Comparison of ENCODE assay signal across 10 cellular contexts in genomic region chr1:96416690-96417444, GRCh38.
A peak's percentile ranks its signal among the peaks of the same experiment; 100 is the strongest.
DNase-seq lines count a peak whose midpoint lies in the region; ATAC-seq, FAIRE-seq and TF ChIP-seq lines count a peak whose summit lies in the region.
"Had no signal": no experiment of that assay in that cellular context is flagged by ENCODE, and none has a peak within 500 bp of the region (broad histone marks: within the 10 kb centered on the region; RNA-seq: fewer than 3 reads in every experiment).

No MANE protein-coding gene starts in this region.

- no peaks in the 10 kb centered on the region for H3K36me3 Mint-ChIP-seq in memory B cell

- no peaks in the 10 kb centered on the region for H3K36me3 ChIP-seq in H7 (replicated peaks; ENCODE audit: control insufficient read depth, insufficient read depth, low read length)

- peak; percentile 7 for DNase-seq in NAMALWA (ENCODE audit: low spot score)
- no peak for DNase-seq in memory B cell (ENCODE audit: low spot score in 2 of 2)
- DNase-seq in NK-92 (lab: John Stamatoyannopoulos, UW; ENCODE audit: unreplicated experiment) = no peak
- DNase-seq in D721Med (ENCODE audit: insufficient read length, low spot score) = no peak
- no peak for DNase-seq in NCI-H69 (lab: John Stamatoyannopoulos, UW)
- DNase-seq in H7 = no peak
- DNase-seq: GDM1, NCI-H2081 had no signal

- H3K27me3 ChIP-seq in H7 (ENCODE audit: control insufficient read depth, insufficient read depth, low read length) = no peaks in the 10 kb centered on the region

- H3K4me1 Mint-ChIP-seq in memory B cell = no peaks in the 10 kb centered on the region

- no peak overlapping the region for H3K4me3 Mint-ChIP-seq in memory B cell

- FAIRE-seq in D721Med (lab: Jason Lieb, UNC) = no peak

- H3K27ac Mint-ChIP-seq in memory B cell = no peak overlapping the region

- no peak for TF ChIP-seq CTCF in D721Med (IDR thresholded peaks at IDR 0.05; ENCODE audit: insufficient read depth, missing control alignments)

- peaks cover 2% of the 10 kb centered on the region for H3K9me3 Mint-ChIP-seq in memory B cell

- no peak overlapping the region for H3K4me3 ChIP-seq in H7 (ENCODE audit: insufficient read depth, low read depth, low read length)

- no peaks in the 10 kb centered on the region for H3K27me3 Mint-ChIP-seq in memory B cell

- ATAC-seq in GM18868 (IDR thresholded peaks at IDR 0.05; ENCODE audit: unreplicated experiment) = peak; percentile 97
- ATAC-seq in HG02610 (IDR thresholded peaks at IDR 0.05; ENCODE audit: unreplicated experiment) = peak; percentile 100
- peak; percentile 52 for ATAC-seq in memory B cell (ENCODE audit: low read depth)
